Comparison of ENCODE assay signal across 8 cellular contexts in the genomic region with DNA sequence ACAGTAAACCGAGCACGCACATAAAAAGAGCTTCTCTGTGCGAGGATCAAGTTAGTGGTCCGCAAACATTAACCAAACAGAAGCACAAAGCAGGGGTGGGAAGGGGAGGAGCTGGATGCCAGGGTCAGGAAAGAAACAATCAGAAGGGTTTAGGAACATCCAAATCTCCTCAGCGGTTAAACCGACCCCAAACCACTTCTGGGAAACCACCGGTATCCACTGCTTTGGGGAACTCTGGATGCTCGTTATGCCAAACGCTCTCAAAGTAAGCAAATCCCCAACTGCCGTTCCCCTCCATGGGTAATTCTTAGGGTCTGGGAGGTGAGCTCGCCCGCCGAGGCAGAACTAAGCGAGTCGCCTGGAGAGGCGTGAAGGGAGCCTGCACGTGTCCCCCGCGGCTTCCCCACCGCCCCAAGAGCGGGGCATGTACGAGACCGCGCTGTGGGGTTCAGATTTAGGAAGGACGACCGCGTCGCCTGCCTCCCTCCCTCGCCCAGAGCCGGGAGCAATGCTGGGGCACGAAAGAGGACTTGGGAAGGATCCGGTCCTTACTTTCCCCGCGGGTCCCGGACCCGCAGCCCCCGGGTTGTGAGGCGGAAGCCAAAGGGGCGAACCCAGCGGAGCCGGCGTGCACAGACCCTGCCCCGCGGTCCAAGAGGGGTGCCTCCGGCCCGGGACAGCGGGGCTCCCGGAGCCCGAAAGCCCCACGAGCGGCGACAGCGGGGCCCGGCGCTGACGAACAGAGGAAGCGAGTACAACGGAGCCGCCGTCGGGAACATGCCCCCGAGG.
DNase-seq lines count a peak whose midpoint lies in the region; ATAC-seq and TF ChIP-seq lines count a peak whose summit lies in the region.

No MANE protein-coding gene starts in this region.

- TF ChIP-seq CTCF in AG04449 (IDR thresholded peaks at IDR 0.05; ENCODE audit: insufficient read depth, low read length, missing control alignments) (no peak), cardiac fibroblast (IDR thresholded peaks at IDR 0.05; ENCODE audit: low read depth, low read length) (no peak)

- POLR2A ChIA-PET in AG04449 (lab: Yijun Ruan, JAX) = interaction anchor here (2.5 kb wide), 1 partner anchor 20 kb away, joined by 19 read pairs; a partner anchor contains a TSS

- DNase-seq in AG04449 (ENCODE audit: low read depth, low spot score) (no peak), T-helper 22 cell (ENCODE audit: low read depth) (peak; percentile 16), cardiac fibroblast (ENCODE audit: low read depth in 2 of 2) (peak in 1 of 2 donors; percentile 32), left kidney (ENCODE audit: low read depth, low spot score) (peak; percentile 70), GF-D8 (lab: John Stamatoyannopoulos, UW) (no peak)
- DNase-seq in stimulated activated CD4-positive, alpha-beta T cell treated with anti-CD3 and anti-CD28 coated beads, Interleukin-4, amount 100 ng/mL, for 4 hours = peak; percentile 15 to 29

- peak; percentile 26 for ATAC-seq in GM18907 (IDR thresholded peaks at IDR 0.05; ENCODE audit: unreplicated experiment)
- ATAC-seq in HG03442 (IDR thresholded peaks at IDR 0.05; ENCODE audit: unreplicated experiment) = peak; percentile 18

- CTCF ChIA-PET in AG04449 (lab: Yijun Ruan, JAX) = interaction anchor here (0.8 to 1.5 kb wide), 2 partner anchors 12 to 23 kb away, joined by 3 to 4 read pairs; no protein-coding TSS in a partner anchor

- peak overlapping the region; percentile 87 for H3K4me3 ChIP-seq in AG04449 (ENCODE audit: low read depth, low read length)
- H3K4me3 ChIP-seq in cardiac fibroblast (replicated peaks in 1 of 2; ENCODE audit: low read depth in 2 of 2, low read length in 2 of 2) = peak overlapping the region; percentile 91 to 97

Comparison
In these comparisons a context has a peak if more than half of its experiments do, and no peak if none do; other contexts are left out.
1. DNase-seq: peak in T-helper 22 cell (single experiment), left kidney (single experiment) and stimulated activated CD4-positive, alpha-beta T cell treated with anti-CD3 and anti-CD28 coated beads, Interleukin-4, amount 100 ng/mL, for 4 hours (2 of 2); none in AG04449 (single experiment) and GF-D8 (single experiment).